12 cellular contexts compared by ENCODE assay signal in genomic region chrX:154351183-154352011, GRCh38. TPM values are rescaled to one million over a fixed set of nuclear protein-coding genes. Genes with fewer than 3 reads are reported as not detected.
DNase-seq lines count a peak whose midpoint lies in the region; ATAC-seq and TF ChIP-seq lines count a peak whose summit lies in the region.
"Had no signal": no experiment of that assay in that cellular context is flagged by ENCODE, and none has a peak within 500 bp of the region (broad histone marks: within the 10 kb centered on the region; RNA-seq: fewer than 3 reads in every experiment).

No MANE protein-coding gene starts in this region.

- no peak overlapping the region for H3K4me3 Mint-ChIP-seq in activated naive CD4-positive, alpha-beta T cell treated with anti-CD3 and anti-CD28 coated beads for 36 hours
- H3K4me3 Mint-ChIP-seq in activated CD4-positive, alpha-beta memory T cell treated with anti-CD3 and anti-CD28 coated beads for 36 hours: no peak overlapping the region
- H3K4me3 Mint-ChIP-seq in stimulated activated naive CD8-positive, alpha-beta T cell treated with anti-CD3 and anti-CD28 coated beads, Interleukin-15, amount 100 ng/mL, for 72 hours: peak overlapping the region; percentile 39 to 44

- WGBS in esophagus muscularis mucosa: 70% methylated on average over 20 of the region's 30 CpGs

- POLR2A ChIA-PET in activated CD4-positive, alpha-beta memory T cell treated with anti-CD3 and anti-CD28 coated beads for 36 hours (lab: Charles Lee): interaction anchor here (1.0 to 1.5 kb wide), 2 partner anchors 11 to 17 kb away, joined by 3 to 4 read pairs; no protein-coding TSS in a partner anchor

- H3K27ac Mint-ChIP-seq in activated naive CD4-positive, alpha-beta T cell treated with anti-CD3 and anti-CD28 coated beads for 36 hours: peak overlapping the region; percentile 61
- peak overlapping the region; percentile 79 for H3K27ac Mint-ChIP-seq in activated CD4-positive, alpha-beta memory T cell treated with anti-CD3 and anti-CD28 coated beads for 36 hours
- no peak overlapping the region for H3K27ac Mint-ChIP-seq in stimulated activated naive CD8-positive, alpha-beta T cell treated with anti-CD3 and anti-CD28 coated beads, Interleukin-15, amount 100 ng/mL, for 72 hours

- H3K9me3 Mint-ChIP-seq in activated naive CD4-positive, alpha-beta T cell treated with anti-CD3 and anti-CD28 coated beads for 36 hours: no peaks in the 10 kb centered on the region
- no peaks in the 10 kb centered on the region for H3K9me3 Mint-ChIP-seq in activated CD4-positive, alpha-beta memory T cell treated with anti-CD3 and anti-CD28 coated beads for 36 hours
- no peaks in the 10 kb centered on the region for H3K9me3 Mint-ChIP-seq in stimulated activated naive CD8-positive, alpha-beta T cell treated with anti-CD3 and anti-CD28 coated beads, Interleukin-15, amount 100 ng/mL, for 72 hours

- H3K36me3 Mint-ChIP-seq in activated naive CD4-positive, alpha-beta T cell treated with anti-CD3 and anti-CD28 coated beads for 36 hours (ENCODE audit: low read depth): peaks cover 7% of the 10 kb centered on the region
- peaks cover 17% of the 10 kb centered on the region for H3K36me3 Mint-ChIP-seq in activated CD4-positive, alpha-beta memory T cell treated with anti-CD3 and anti-CD28 coated beads for 36 hours

- peak overlapping the region; percentile 71 to 97 (median 96) for H3K27ac ChIP-seq in esophagus muscularis mucosa (replicated peaks in 1 of 4)
- peak overlapping the region in 1 of 2 donors; percentile 5 for H3K27ac ChIP-seq in breast epithelium

- peaks cover 3 to 35% (median 10%) of the 10 kb centered on the region in 4 donors for H3K4me1 ChIP-seq in esophagus muscularis mucosa
- H3K4me1 ChIP-seq in breast epithelium: no peaks in the 10 kb centered on the region

- H3K27me3 Mint-ChIP-seq in activated naive CD4-positive, alpha-beta T cell treated with anti-CD3 and anti-CD28 coated beads for 36 hours (ENCODE audit: low read depth): no peaks in the 10 kb centered on the region
- H3K27me3 Mint-ChIP-seq in activated CD4-positive, alpha-beta memory T cell treated with anti-CD3 and anti-CD28 coated beads for 36 hours: no peaks in the 10 kb centered on the region
- no peaks in the 10 kb centered on the region for H3K27me3 Mint-ChIP-seq in stimulated activated naive CD8-positive, alpha-beta T cell treated with anti-CD3 and anti-CD28 coated beads, Interleukin-15, amount 100 ng/mL, for 72 hours

- H3K27me3 ChIP-seq in esophagus muscularis mucosa (no peaks in the 10 kb centered on the region), breast epithelium (peaks cover 0 to 29% of the 10 kb centered on the region in 2 donors)
- H3K27me3 ChIP-seq: tibial artery had no signal

- CTCF ChIA-PET in activated naive CD4-positive, alpha-beta T cell treated with anti-CD3 and anti-CD28 coated beads for 36 hours (lab: Charles Lee): no interaction called here
- CTCF ChIA-PET in activated CD4-positive, alpha-beta memory T cell treated with anti-CD3 and anti-CD28 coated beads for 36 hours (lab: Charles Lee): no interaction called here

- H3K4me3 ChIP-seq in esophagus muscularis mucosa (no peak overlapping the region), breast epithelium (no peak overlapping the region)
- H3K4me3 ChIP-seq: tibial artery had no signal

- intact Hi-C loops in activated naive CD4-positive, alpha-beta T cell treated with anti-CD3 and anti-CD28 coated beads for 36 hours (cut with micrococcal nuclease): no loop called here
- intact Hi-C loops in activated CD4-positive, alpha-beta memory T cell treated with anti-CD3 and anti-CD28 coated beads for 36 hours (cut with micrococcal nuclease): no loop called here
- intact Hi-C loops in esophagus muscularis mucosa (cut with DNase I): no loop called here
- intact Hi-C loops in breast epithelium (cut with DNase I; ENCODE audit: low total_unique reads): no loop called here

- H3K4me1 Mint-ChIP-seq in activated naive CD4-positive, alpha-beta T cell treated with anti-CD3 and anti-CD28 coated beads for 36 hours (ENCODE audit: low read depth): peaks cover 19% of the 10 kb centered on the region
- H3K4me1 Mint-ChIP-seq in activated CD4-positive, alpha-beta memory T cell treated with anti-CD3 and anti-CD28 coated beads for 36 hours (ENCODE audit: low read depth): peaks cover 44% of the 10 kb centered on the region
- H3K4me1 Mint-ChIP-seq in stimulated activated naive CD8-positive, alpha-beta T cell treated with anti-CD3 and anti-CD28 coated beads, Interleukin-15, amount 100 ng/mL, for 72 hours: peaks cover 89% of the 10 kb centered on the region

- TF ChIP-seq POLR2A in esophagus muscularis mucosa (IDR thresholded peaks at IDR 0.05; ENCODE audit: low read depth): no peak
- no peak for TF ChIP-seq POLR2A in breast epithelium (IDR thresholded peaks at IDR 0.05)

- H3K9me3 ChIP-seq in esophagus muscularis mucosa (no peaks in the 10 kb centered on the region), breast epithelium (no peaks in the 10 kb centered on the region)
- H3K9me3 ChIP-seq: tibial artery had no signal

- peak; percentile 16 for ATAC-seq in stimulated activated naive CD8-positive, alpha-beta T cell treated with anti-CD3 and anti-CD28 coated beads, Interleukin-15, amount 100 ng/mL, for 72 hours
- no peak for ATAC-seq in HG03439 (IDR thresholded peaks at IDR 0.05; ENCODE audit: unreplicated experiment)

- no peak for TF ChIP-seq EP300 in esophagus muscularis mucosa (IDR thresholded peaks at IDR 0.05)

- TF ChIP-seq CTCF in esophagus muscularis mucosa (IDR thresholded peaks at IDR 0.05) (no peak), breast epithelium (IDR thresholded peaks at IDR 0.05) (no peak)

- H3K36me3 ChIP-seq in esophagus muscularis mucosa (peaks cover 55 to 83% (median 81%) of the 10 kb centered on the region in 4 donors), breast epithelium (no peaks in the 10 kb centered on the region)

- no peak for DNase-seq in activated naive CD4-positive, alpha-beta T cell treated with anti-CD3 and anti-CD28 coated beads for 36 hours
- DNase-seq in activated naive CD4-positive, alpha-beta T cell treated with Interleukin-2 at 50 U/mL for 16 hours: no peak
- no peak for DNase-seq in activated CD4-positive, alpha-beta memory T cell treated with anti-CD3 and anti-CD28 coated beads for 36 hours
- DNase-seq in esophagus muscularis mucosa (ENCODE audit: extremely low spot score): no peak
- DNase-seq in stimulated activated naive CD8-positive, alpha-beta T cell treated with anti-CD3 and anti-CD28 coated beads, Interleukin-15, amount 100 ng/mL, for 72 hours: no peak
- no peak for DNase-seq in dedifferentiated amniotic fluid mesenchymal stem cell (ENCODE audit: extremely low spot score)
- DNase-seq in breast epithelium (ENCODE audit: low spot score in 2 of 2): no peak
- DNase-seq: NCI-H1092 treated with DMSO at 0.1 percent for 48 hours, NCI-H774 had no signal

RNA-seq across cellular contexts. Expression of gene FLNA, which starts 23.0 kb away (rescaled TPM):
- total RNA-seq in activated naive CD4-positive, alpha-beta T cell treated with anti-CD3 and anti-CD28 coated beads for 36 hours: 100 to 1,000 TPM; 398 to 404 TPM
- 1,000 to 10,000 TPM; 1,023 to 1,032 TPM for total RNA-seq in activated CD4-positive, alpha-beta memory T cell treated with anti-CD3 and anti-CD28 coated beads for 36 hours
- total RNA-seq in esophagus muscularis mucosa (over 10,000 TPM in 3 of 4 donors, 1,000 to 10,000 TPM in 1; 8,941 to 16,544 (median 12,362) TPM), breast epithelium (100 to 1,000 TPM; 416 to 675 (median 622) TPM)

RNA-seq across cellular contexts. Expression of gene EMD, which starts 27.7 kb away (rescaled TPM):
- 10 to 100 TPM; 62.7 to 70.0 TPM for total RNA-seq in activated naive CD4-positive, alpha-beta T cell treated with anti-CD3 and anti-CD28 coated beads for 36 hours
- 10 to 100 TPM; 75.8 to 79.1 TPM for total RNA-seq in activated CD4-positive, alpha-beta memory T cell treated with anti-CD3 and anti-CD28 coated beads for 36 hours
- total RNA-seq in esophagus muscularis mucosa: 10 to 100 TPM; 37.0 to 64.7 (median 57.7) TPM
- total RNA-seq in breast epithelium: 10 to 100 TPM; 33.8 to 48.1 (median 45.6) TPM

RNA-seq across cellular contexts. Expression of gene RPL10, which starts 46.8 kb away (rescaled TPM):
- total RNA-seq in activated naive CD4-positive, alpha-beta T cell treated with anti-CD3 and anti-CD28 coated beads for 36 hours: 1,000 to 10,000 TPM; 3,331 to 3,466 TPM
- 1,000 to 10,000 TPM; 3,597 to 3,654 TPM for total RNA-seq in activated CD4-positive, alpha-beta memory T cell treated with anti-CD3 and anti-CD28 coated beads for 36 hours
- total RNA-seq in esophagus muscularis mucosa (1,000 to 10,000 TPM; 2,150 to 7,554 (median 4,519) TPM), breast epithelium (1,000 to 10,000 TPM; 8,496 to 9,265 (median 8,695) TPM)

RNA-seq across cellular contexts. Expression of gene TKTL1, which starts 55.8 kb away (rescaled TPM):
- not detected for total RNA-seq in activated naive CD4-positive, alpha-beta T cell treated with anti-CD3 and anti-CD28 coated beads for 36 hours
- under 1 TPM; 0.15 to 0.21 TPM for total RNA-seq in activated CD4-positive, alpha-beta memory T cell treated with anti-CD3 and anti-CD28 coated beads for 36 hours
- not detected for total RNA-seq in esophagus muscularis mucosa
- under 1 TPM in 1 of 3 donors, not detected in 2; 0.16 TPM for total RNA-seq in breast epithelium

RNA-seq across cellular contexts. Expression of gene TEX28, which starts 56.5 kb away (rescaled TPM):
- not detected for total RNA-seq in activated naive CD4-positive, alpha-beta T cell treated with anti-CD3 and anti-CD28 coated beads for 36 hours
- total RNA-seq in activated CD4-positive, alpha-beta memory T cell treated with anti-CD3 and anti-CD28 coated beads for 36 hours: not detected
- not detected for total RNA-seq in esophagus muscularis mucosa
- total RNA-seq in breast epithelium: not detected
- total RNA-seq: frontal cortex had no signal

Comparison
In these comparisons a context has a peak if more than half of its experiments do, and no peak if none do; other contexts are left out.
1. H3K27ac Mint-ChIP-seq: peak in activated naive CD4-positive, alpha-beta T cell treated with anti-CD3 and anti-CD28 coated beads for 36 hours (single experiment) and activated CD4-positive, alpha-beta memory T cell treated with anti-CD3 and anti-CD28 coated beads for 36 hours (single experiment); none in stimulated activated naive CD8-positive, alpha-beta T cell treated with anti-CD3 and anti-CD28 coated beads, Interleukin-15, amount 100 ng/mL, for 72 hours (0 of 2).
2. H3K4me3 Mint-ChIP-seq: peak in stimulated activated naive CD8-positive, alpha-beta T cell treated with anti-CD3 and anti-CD28 coated beads, Interleukin-15, amount 100 ng/mL, for 72 hours (2 of 2); none in activated naive CD4-positive, alpha-beta T cell treated with anti-CD3 and anti-CD28 coated beads for 36 hours (single experiment) and activated CD4-positive, alpha-beta memory T cell treated with anti-CD3 and anti-CD28 coated beads for 36 hours (single experiment).
3. RNA of gene FLNA, which starts 23.0 kb away (total RNA-seq): 8,941 to 16,544 TPM in esophagus muscularis mucosa; 1,023 to 1,032 TPM in activated CD4-positive, alpha-beta memory T cell treated with anti-CD3 and anti-CD28 coated beads for 36 hours, 416 to 675 TPM in breast epithelium and 398 to 404 TPM in activated naive CD4-positive, alpha-beta T cell treated with anti-CD3 and anti-CD28 coated beads for 36 hours; every median in the first group is over 4 times any median in the second.